Comparison of ENCODE assay signal across 8 cellular contexts in the genomic region with DNA sequence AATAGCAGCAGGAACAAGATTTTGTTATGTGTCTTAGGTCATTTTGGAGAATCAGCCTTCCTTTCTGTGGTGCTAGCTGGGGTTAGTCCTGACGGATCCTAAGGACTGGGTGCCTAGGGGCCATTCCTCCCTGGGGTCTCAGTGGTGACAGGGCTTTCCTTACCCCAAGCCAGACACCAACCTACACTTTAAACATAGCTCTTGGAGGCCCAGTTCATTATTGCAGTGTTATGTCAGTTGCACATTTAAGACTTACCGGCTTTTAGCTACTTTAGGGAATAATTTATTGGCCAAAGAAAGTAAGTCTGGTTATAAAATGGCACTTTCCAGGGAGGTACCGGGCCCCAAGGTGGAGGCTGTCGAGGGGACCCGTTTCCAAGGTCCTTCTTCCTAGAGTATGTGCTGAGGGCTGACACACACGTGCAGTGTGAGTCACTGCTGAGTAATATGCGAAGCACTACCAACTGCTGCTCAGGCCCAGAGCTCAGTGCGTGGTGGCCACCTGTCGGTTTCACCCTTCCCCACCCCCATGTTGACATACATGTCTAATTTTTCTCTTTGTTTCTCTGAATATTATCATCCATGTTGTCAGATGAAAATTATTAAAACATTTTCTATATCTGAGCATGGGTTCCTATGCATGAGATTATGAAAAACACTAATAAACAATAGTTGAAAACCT. TPM values are rescaled to one million over a fixed set of nuclear protein-coding genes. Genes with fewer than 3 reads are reported as not detected.
DNase-seq lines count a peak whose midpoint lies in the region; ATAC-seq and TF ChIP-seq lines count a peak whose summit lies in the region.

No MANE protein-coding gene starts in this region.

- no peak overlapping the region for H3K4me3 Mint-ChIP-seq in CD4-positive, CD25-positive, alpha-beta regulatory T cell
- H3K4me3 Mint-ChIP-seq in activated CD4-positive, alpha-beta T cell treated with anti-CD3 and anti-CD28 coated beads, Interleukin-2, amount 10 ng/mL, durations not matched to agents 24 days and 14 days = no peak overlapping the region
- no peak overlapping the region for H3K4me3 Mint-ChIP-seq in CD4-positive, alpha-beta T cell

- H3K23ac ChIP-seq in mesendoderm (ENCODE audit: low read length) = no peak overlapping the region

- no peaks in the 10 kb centered on the region for H3K9me3 ChIP-seq in CD4-positive, CD25-positive, alpha-beta regulatory T cell (ENCODE audit: control insufficient read depth in 2 of 2, low read length in 2 of 2)
- H3K9me3 ChIP-seq in CD4-positive, alpha-beta T cell (ENCODE audit: control insufficient read depth, low read length) = no peaks in the 10 kb centered on the region
- H3K9me3 ChIP-seq in aorta (ENCODE audit: control insufficient read depth, low read length) = no peaks in the 10 kb centered on the region

- H3K4me3 ChIP-seq in CD4-positive, CD25-positive, alpha-beta regulatory T cell (ENCODE audit: low read depth, low read length) = no peak overlapping the region
- H3K4me3 ChIP-seq in mesendoderm (ENCODE audit: low read length) (no peak overlapping the region), aorta (ENCODE audit: low read length in 2 of 2) (no peak overlapping the region)

- H3K27ac Mint-ChIP-seq in CD4-positive, CD25-positive, alpha-beta regulatory T cell = peak overlapping the region; percentile 53 to 77 (median 72)
- H3K27ac Mint-ChIP-seq in activated CD4-positive, alpha-beta T cell treated with anti-CD3 and anti-CD28 coated beads, Interleukin-2, amount 10 ng/mL, durations not matched to agents 24 days and 14 days = no peak overlapping the region
- no peak overlapping the region for H3K27ac Mint-ChIP-seq in CD4-positive, alpha-beta T cell

- no peak overlapping the region for H3K18ac ChIP-seq in mesendoderm (ENCODE audit: low read length)

- CTCF ChIA-PET in CD4-positive, alpha-beta T cell (lab: Charles Lee) = no interaction called here

- H3K27me3 ChIP-seq in CD4-positive, CD25-positive, alpha-beta regulatory T cell (ENCODE audit: control insufficient read depth, insufficient read depth, low read length) = no peaks in the 10 kb centered on the region
- no peaks in the 10 kb centered on the region for H3K27me3 ChIP-seq in mesendoderm (ENCODE audit: insufficient read depth, low read length, poor library complexity)
- no peaks in the 10 kb centered on the region for H3K27me3 ChIP-seq in CD4-positive, alpha-beta T cell (ENCODE audit: control insufficient read depth, insufficient read depth, low read length)
- no peaks in the 10 kb centered on the region for H3K27me3 ChIP-seq in aorta (ENCODE audit: control insufficient read depth in 1 of 2, insufficient read depth in 2 of 2, low read length in 1 of 2)

- H4K8ac ChIP-seq in mesendoderm (ENCODE audit: low read depth, low read length) = no peak overlapping the region

- H3K9me3 Mint-ChIP-seq in CD4-positive, CD25-positive, alpha-beta regulatory T cell = no peaks in the 10 kb centered on the region
- no peaks in the 10 kb centered on the region for H3K9me3 Mint-ChIP-seq in activated CD4-positive, alpha-beta T cell treated with anti-CD3 and anti-CD28 coated beads, Interleukin-2, amount 10 ng/mL, durations not matched to agents 24 days and 14 days
- no peaks in the 10 kb centered on the region for H3K9me3 Mint-ChIP-seq in CD4-positive, alpha-beta T cell

- DNase-seq in CD4-positive, CD25-positive, alpha-beta regulatory T cell = peak; percentile 3 to 81 (median 5)
- DNase-seq in activated CD4-positive, alpha-beta T cell treated with anti-CD3 and anti-CD28 coated beads, Interleukin-2, amount 10 ng/mL, durations not matched to agents 24 days and 14 days = peak; percentile 64
- peak; percentile 57 for DNase-seq in mesendoderm
- no peak for DNase-seq in CD4-positive, alpha-beta T cell
- no peak for DNase-seq in NCI-H526 treated with DMSO at 0.1 percent for 48 hours (lab: John Stamatoyannopoulos, UW)
- DNase-seq in aorta = no peak

- intact Hi-C loops in activated CD4-positive, alpha-beta T cell treated with anti-CD3 and anti-CD28 coated beads, Interleukin-2, amount 10 ng/mL, durations not matched to agents 24 days and 14 days (cut with micrococcal nuclease) = no loop called here
- intact Hi-C loops in CD4-positive, alpha-beta T cell (cut with DNase I, micrococcal nuclease) = no loop called here
- intact Hi-C loops in aorta (cut with DNase I) = no loop called here

- no peak overlapping the region for H3K4me2 ChIP-seq in mesendoderm (ENCODE audit: low read length)

- no peak overlapping the region for H3K56ac ChIP-seq in mesendoderm (ENCODE audit: low read length)

- H2BK5ac ChIP-seq in mesendoderm (ENCODE audit: low read length) = no peak overlapping the region

- no peak overlapping the region for H3K4ac ChIP-seq in mesendoderm (ENCODE audit: low read depth, low read length)

- no peak overlapping the region for H2AK5ac ChIP-seq in mesendoderm (ENCODE audit: low read length)

- no CpG with 5 or more reads among the region's 9 CpGs for WGBS in mesendoderm (ENCODE audit: extremely low coverage, insufficient coverage, low lambda C conversion rate)
- WGBS in aorta, 2 donors = 90 to 91% methylated on average over 9 of the region's 9 CpGs

- peaks cover 43% of the 10 kb centered on the region for H3K36me3 Mint-ChIP-seq in CD4-positive, CD25-positive, alpha-beta regulatory T cell
- peaks cover 32% of the 10 kb centered on the region for H3K36me3 Mint-ChIP-seq in activated CD4-positive, alpha-beta T cell treated with anti-CD3 and anti-CD28 coated beads, Interleukin-2, amount 10 ng/mL, durations not matched to agents 24 days and 14 days (ENCODE audit: low read depth)
- H3K36me3 Mint-ChIP-seq in CD4-positive, alpha-beta T cell (ENCODE audit: low read depth) = peaks cover 70% of the 10 kb centered on the region

- peaks cover 2 to 6% (median 5%) of the 10 kb centered on the region in 4 donors for H3K4me1 Mint-ChIP-seq in CD4-positive, CD25-positive, alpha-beta regulatory T cell
- peaks cover 8% of the 10 kb centered on the region for H3K4me1 Mint-ChIP-seq in activated CD4-positive, alpha-beta T cell treated with anti-CD3 and anti-CD28 coated beads, Interleukin-2, amount 10 ng/mL, durations not matched to agents 24 days and 14 days
- H3K4me1 Mint-ChIP-seq in CD4-positive, alpha-beta T cell (ENCODE audit: low read depth) = no peaks in the 10 kb centered on the region

- no peaks in the 10 kb centered on the region for H3K4me1 ChIP-seq in CD4-positive, CD25-positive, alpha-beta regulatory T cell (ENCODE audit: control insufficient read depth, insufficient read depth, low read length, poor library complexity, severe bottlenecking)
- H3K4me1 ChIP-seq in mesendoderm (ENCODE audit: control insufficient read depth, low read depth, low read length) = no peaks in the 10 kb centered on the region
- no peaks in the 10 kb centered on the region for H3K4me1 ChIP-seq in aorta (ENCODE audit: control insufficient read depth in 1 of 2, insufficient read depth in 2 of 2, low read length in 2 of 2)

- no peak overlapping the region for H3K9ac ChIP-seq in mesendoderm (ENCODE audit: low read length)

- POLR2A ChIA-PET in CD4-positive, alpha-beta T cell (lab: Charles Lee) = no interaction called here

- no peaks in the 10 kb centered on the region for H3K79me2 ChIP-seq in mesendoderm (ENCODE audit: control insufficient read depth, insufficient read depth, low read length)

- H2BK120ac ChIP-seq in mesendoderm (ENCODE audit: low read depth, low read length) = no peak overlapping the region

- H3K36me3 ChIP-seq in CD4-positive, CD25-positive, alpha-beta regulatory T cell (ENCODE audit: control insufficient read depth, insufficient read depth, low read length) = peaks cover 40% of the 10 kb centered on the region
- no peaks in the 10 kb centered on the region for H3K36me3 ChIP-seq in mesendoderm (ENCODE audit: control insufficient read depth, insufficient read depth, low read length)
- H3K36me3 ChIP-seq in aorta (ENCODE audit: control insufficient read depth in 1 of 2, insufficient read depth in 2 of 2, low read length in 1 of 2) = no peaks in the 10 kb centered on the region

- H3K27me3 Mint-ChIP-seq in CD4-positive, CD25-positive, alpha-beta regulatory T cell = no peaks in the 10 kb centered on the region
- H3K27me3 Mint-ChIP-seq in activated CD4-positive, alpha-beta T cell treated with anti-CD3 and anti-CD28 coated beads, Interleukin-2, amount 10 ng/mL, durations not matched to agents 24 days and 14 days = no peaks in the 10 kb centered on the region
- no peaks in the 10 kb centered on the region for H3K27me3 Mint-ChIP-seq in CD4-positive, alpha-beta T cell

- TF ChIP-seq CTCF in CD4-positive, alpha-beta T cell (IDR thresholded peaks at IDR 0.05) = no peak

- peak; percentile 92 to 99 for ATAC-seq in CD4-positive, CD25-positive, alpha-beta regulatory T cell (ENCODE audit: low read depth in 2 of 2)
- peak; percentile 89 for ATAC-seq in GM19372 (IDR thresholded peaks at IDR 0.05; ENCODE audit: low read depth, unreplicated experiment)
- ATAC-seq in HG03342 (IDR thresholded peaks at IDR 0.05; ENCODE audit: unreplicated experiment) = peak; percentile 99
- ATAC-seq in CD4-positive, alpha-beta T cell (ENCODE audit: poor library complexity) = no peak
- no peak for ATAC-seq in aorta (ENCODE audit: low FRiP score)

- H3K79me1 ChIP-seq in mesendoderm (ENCODE audit: low read length) = no peaks in the 10 kb centered on the region

- no peak overlapping the region for H4K5ac ChIP-seq in mesendoderm (ENCODE audit: low read length)

- H2BK15ac ChIP-seq in mesendoderm (replicated peaks; ENCODE audit: low read depth) = no peak overlapping the region

- H3K27ac ChIP-seq in CD4-positive, CD25-positive, alpha-beta regulatory T cell (ENCODE audit: insufficient read depth, low read length, poor library complexity, severe bottlenecking) = no peak overlapping the region
- H3K27ac ChIP-seq in mesendoderm (ENCODE audit: low read depth, low read length) = no peak overlapping the region
- no peak overlapping the region for H3K27ac ChIP-seq in CD4-positive, alpha-beta T cell (ENCODE audit: low read depth, low read length)
- no peak overlapping the region for H3K27ac ChIP-seq in aorta (ENCODE audit: low read depth in 1 of 2, low read length in 2 of 2)

RNA-seq across cellular contexts. Expression of a gene that starts 37.0 kb away (rescaled TPM):
- total RNA-seq in CD4-positive, CD25-positive, alpha-beta regulatory T cell = 1.8 TPM
- polyA plus RNA-seq in CD4-positive, CD25-positive, alpha-beta regulatory T cell = under 1 TPM in 3 of 4 donors, not detected in 1; 0.06 to 0.37 (median 0.11) TPM
- total RNA-seq in activated CD4-positive, alpha-beta T cell treated with anti-CD3 and anti-CD28 coated beads, Interleukin-2, amount 10 ng/mL, durations not matched to agents 24 days and 14 days = 1.2 and 2.1 TPM in 2 replicates
- polyA plus RNA-seq in mesendoderm (2013, experiment 1 of 2) = 1.3 TPM
- polyA plus RNA-seq in mesendoderm (2013, experiment 2 of 2) = 1.4 TPM
- under 1 TPM; 0.28 to 0.38 TPM for total RNA-seq in CD4-positive, alpha-beta T cell
- total RNA-seq in aorta = 1 to 10 TPM; 1.6 to 2.5 TPM
- polyA plus RNA-seq in aorta = under 1 TPM; 0.15 to 0.25 TPM

Comparison
In these comparisons a context has a peak if more than half of its experiments do, and no peak if none do; other contexts are left out.
1. ATAC-seq: peak in CD4-positive, CD25-positive, alpha-beta regulatory T cell (2 of 2), GM19372 (single experiment) and HG03342 (single experiment); none in CD4-positive, alpha-beta T cell (single experiment) and aorta (single experiment).
2. DNase-seq: peak in CD4-positive, CD25-positive, alpha-beta regulatory T cell (3 of 3), activated CD4-positive, alpha-beta T cell treated with anti-CD3 and anti-CD28 coated beads, Interleukin-2, amount 10 ng/mL, durations not matched to agents 24 days and 14 days (single experiment) and mesendoderm (single experiment); none in CD4-positive, alpha-beta T cell (0 of 10), NCI-H526 treated with DMSO at 0.1 percent for 48 hours (single experiment) and aorta (0 of 2).
3. H3K27ac Mint-ChIP-seq: peak in CD4-positive, CD25-positive, alpha-beta regulatory T cell (3 of 3); none in activated CD4-positive, alpha-beta T cell treated with anti-CD3 and anti-CD28 coated beads, Interleukin-2, amount 10 ng/mL, durations not matched to agents 24 days and 14 days (single experiment) and CD4-positive, alpha-beta T cell (single experiment).